28 cellular contexts compared by ENCODE assay signal in the genomic region with DNA sequence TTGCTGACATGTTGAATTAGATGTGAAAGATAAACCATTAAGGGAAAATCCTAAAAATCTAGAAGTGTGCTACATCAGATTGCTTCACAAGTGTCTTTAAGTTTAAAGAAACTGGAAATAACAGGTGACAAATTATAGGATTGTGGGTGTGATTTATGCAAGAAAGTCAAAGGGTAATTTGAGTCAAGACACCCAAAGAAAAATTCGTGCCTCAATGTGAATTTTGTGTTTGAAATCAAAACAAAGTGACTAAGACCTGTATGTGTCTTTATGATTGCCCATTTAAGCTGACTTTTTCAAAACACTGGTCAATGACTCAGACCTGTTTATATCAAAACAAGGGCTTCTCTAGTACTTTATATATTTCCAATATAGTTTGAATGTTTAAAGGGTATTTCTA. TPM values are rescaled to one million over a fixed set of nuclear protein-coding genes. Genes with fewer than 3 reads are reported as not detected.
A peak's percentile ranks its signal among the peaks of the same experiment; 100 is the strongest.
DNase-seq lines count a peak whose midpoint lies in the region; ATAC-seq and TF ChIP-seq lines count a peak whose summit lies in the region.
"Had no signal": no experiment of that assay in that cellular context is flagged by ENCODE, and none has a peak within 500 bp of the region (broad histone marks: within the 10 kb centered on the region; RNA-seq: fewer than 3 reads in every experiment).

No MANE protein-coding gene starts in this region.

- DNase-seq in EH (ENCODE audit: low read depth): peak; percentile 44
- peak; percentile 32 for DNase-seq in HFFc6
- peak; percentile 27 for DNase-seq in epithelial cell of esophagus (ENCODE audit: low read depth)
- no peak for DNase-seq in GM13977 (ENCODE audit: low spot score)
- DNase-seq: activated CD4-positive, CD25-positive, alpha-beta regulatory T cell; activated CD8-positive, alpha-beta T cell treated with anti-CD3 and anti-CD28 coated beads for 36 hours; activated naive CD4-positive, alpha-beta T cell treated with anti-CD3 and anti-CD28 coated beads for 36 hours; CD4-positive, CD25-positive, alpha-beta regulatory T cell; DMS 273 treated with DMSO at 0.1 percent for 48 hours; GF-D8; heart left ventricle; left colon; mesendoderm; naive B cell; NCI-H187; NCI-H526 treated with DMSO at 0.1 percent for 48 hours; retina; RPMI8226; stimulated activated CD4-positive, alpha-beta T cell treated with anti-CD3 and anti-CD28 coated beads, Interleukin-4, amount 100 ng/mL, for 24 hours; stimulated activated naive CD8-positive, alpha-beta T cell treated with anti-CD3 and anti-CD28 coated beads, Interleukin-15, Interleukin-2, amounts not matched to agents 100 U/mL and 50 U/mL, for 24 hours; thyroid gland had no signal

- TF ChIP-seq CTCF in HFFc6 (IDR thresholded peaks at IDR 0.05): no peak
- TF ChIP-seq CTCF in epithelial cell of esophagus (IDR thresholded peaks at IDR 0.05; ENCODE audit: insufficient read depth, low read depth, low read length, missing control alignments): no peak
- TF ChIP-seq CTCF in GM13977 (IDR thresholded peaks at IDR 0.05; ENCODE audit: extremely low read depth, insufficient read depth, missing control alignments): no peak

- H3K27me3 Mint-ChIP-seq in HFFc6 (ENCODE audit: insufficient read depth): peaks cover 26% of the 10 kb centered on the region

- H3K4me3 ChIP-seq in epithelial cell of esophagus (ENCODE audit: low read length): no peak overlapping the region
- H3K4me3 ChIP-seq: cardiac muscle cell, HAP-1, heart left ventricle, thyroid gland had no signal

- H3K9me3 Mint-ChIP-seq in HFFc6: no peaks in the 10 kb centered on the region
- H3K9me3 Mint-ChIP-seq: activated CD8-positive, alpha-beta T cell treated with anti-CD3 and anti-CD28 coated beads for 36 hours; activated naive CD4-positive, alpha-beta T cell treated with anti-CD3 and anti-CD28 coated beads for 36 hours; dendritic cell treated with granulocyte-macrophage colony-stimulating factor and Interleukin-4, amounts not matched to agents 40 ng/mL and 50 ng/mL, for 4 days; naive B cell had no signal

- no peak for ATAC-seq in GM18907 (IDR thresholded peaks at IDR 0.05; ENCODE audit: unreplicated experiment)
- no peak for ATAC-seq in HG03520 (IDR thresholded peaks at IDR 0.05; ENCODE audit: unreplicated experiment)
- ATAC-seq: activated CD8-positive, alpha-beta T cell treated with anti-CD3 and anti-CD28 coated beads for 36 hours; heart left ventricle; left colon; stimulated activated naive CD8-positive, alpha-beta T cell treated with anti-CD3 and anti-CD28 coated beads, Interleukin-15, Interleukin-2, amounts not matched to agents 100 U/mL and 50 U/mL, for 24 hours had no signal

- H3K4me1 Mint-ChIP-seq in HFFc6 (ENCODE audit: low read depth): peaks cover 5% of the 10 kb centered on the region; the same call in 1 of the 2 replicates
- H3K4me1 Mint-ChIP-seq: CD4-positive, CD25-positive, alpha-beta regulatory T cell; naive B cell had no signal

- in situ Hi-C loops in GM13977 (cut with MboI; ENCODE audit: low pct_unique_long_range_greater_than_20kb, low sequenced_read_pairs, unreplicated experiment): no loop called here

- H3K27ac Mint-ChIP-seq in HFFc6: no peak overlapping the region
- H3K27ac Mint-ChIP-seq: activated CD8-positive, alpha-beta T cell treated with anti-CD3 and anti-CD28 coated beads for 36 hours; activated naive CD4-positive, alpha-beta T cell treated with anti-CD3 and anti-CD28 coated beads for 36 hours; CD4-positive, CD25-positive, alpha-beta regulatory T cell; dendritic cell treated with granulocyte-macrophage colony-stimulating factor and Interleukin-4, amounts not matched to agents 40 ng/mL and 50 ng/mL, for 4 days; naive B cell had no signal

- no peaks in the 10 kb centered on the region for H3K36me3 Mint-ChIP-seq in HFFc6 (ENCODE audit: low read depth)
- H3K36me3 Mint-ChIP-seq: CD4-positive, CD25-positive, alpha-beta regulatory T cell; naive B cell had no signal

- no peak overlapping the region for H3K4me3 Mint-ChIP-seq in HFFc6
- H3K4me3 Mint-ChIP-seq: activated CD8-positive, alpha-beta T cell treated with anti-CD3 and anti-CD28 coated beads for 36 hours; activated naive CD4-positive, alpha-beta T cell treated with anti-CD3 and anti-CD28 coated beads for 36 hours; CD4-positive, CD25-positive, alpha-beta regulatory T cell; dendritic cell treated with granulocyte-macrophage colony-stimulating factor and Interleukin-4, amounts not matched to agents 40 ng/mL and 50 ng/mL, for 4 days; naive B cell had no signal

RNA-seq across cellular contexts. Expression of a gene that starts 5.2 kb away (rescaled TPM):
- total RNA-seq in HFFc6 (2021; fragmentation: NEBNext Ultra II Directional; extraction: Animal tissue kit (Norgen Biotek cat#: 25700)): under 1 TPM in 1 of 6 experiments, not detected in 5; 0.43 TPM
- total RNA-seq: activated naive CD4-positive, alpha-beta T cell treated with anti-CD3 and anti-CD28 coated beads for 36 hours; cardiac muscle cell; CD4-positive, CD25-positive, alpha-beta regulatory T cell; heart left ventricle; HT-29; osteoblast had no signal

RNA-seq across cellular contexts. Expression of a gene that starts 16.7 kb away (rescaled TPM):
- total RNA-seq in HFFc6 (2021; fragmentation: NEBNext Ultra II Directional; extraction: Animal tissue kit (Norgen Biotek cat#: 25700)): not detected
- total RNA-seq: activated CD8-positive, alpha-beta T cell treated with anti-CD3 and anti-CD28 coated beads for 36 hours; activated naive CD4-positive, alpha-beta T cell treated with anti-CD3 and anti-CD28 coated beads for 36 hours; cardiac muscle cell; CD4-positive, CD25-positive, alpha-beta regulatory T cell; heart left ventricle; HT-29; osteoblast; thyroid gland had no signal

RNA-seq across cellular contexts. Expression of a gene that starts 45.5 kb away (rescaled TPM):
- 1 to 10 TPM in 3 of 6 experiments, under 1 TPM in 3; 0.63 to 1.1 (median 0.91) TPM for total RNA-seq in HFFc6 (2021; fragmentation: NEBNext Ultra II Directional; extraction: Animal tissue kit (Norgen Biotek cat#: 25700))

RNA-seq across cellular contexts. Expression of a gene that starts 51.6 kb away (rescaled TPM):
- total RNA-seq in HFFc6 (2021; fragmentation: NEBNext Ultra II Directional; extraction: Animal tissue kit (Norgen Biotek cat#: 25700)): 1 to 10 TPM in 3 of 6 experiments, under 1 TPM in 3; 0.62 to 1.3 (median 1.0) TPM

RNA-seq across cellular contexts. Expression of a gene that starts 55.8 kb away (rescaled TPM):
- 10 to 100 TPM; 27.8 to 32.7 (median 29.2) TPM for total RNA-seq in HFFc6 (2021; fragmentation: NEBNext Ultra II Directional; extraction: Animal tissue kit (Norgen Biotek cat#: 25700))
